Comparison of ENCODE assay signal across 26 cellular contexts in the genomic region with DNA sequence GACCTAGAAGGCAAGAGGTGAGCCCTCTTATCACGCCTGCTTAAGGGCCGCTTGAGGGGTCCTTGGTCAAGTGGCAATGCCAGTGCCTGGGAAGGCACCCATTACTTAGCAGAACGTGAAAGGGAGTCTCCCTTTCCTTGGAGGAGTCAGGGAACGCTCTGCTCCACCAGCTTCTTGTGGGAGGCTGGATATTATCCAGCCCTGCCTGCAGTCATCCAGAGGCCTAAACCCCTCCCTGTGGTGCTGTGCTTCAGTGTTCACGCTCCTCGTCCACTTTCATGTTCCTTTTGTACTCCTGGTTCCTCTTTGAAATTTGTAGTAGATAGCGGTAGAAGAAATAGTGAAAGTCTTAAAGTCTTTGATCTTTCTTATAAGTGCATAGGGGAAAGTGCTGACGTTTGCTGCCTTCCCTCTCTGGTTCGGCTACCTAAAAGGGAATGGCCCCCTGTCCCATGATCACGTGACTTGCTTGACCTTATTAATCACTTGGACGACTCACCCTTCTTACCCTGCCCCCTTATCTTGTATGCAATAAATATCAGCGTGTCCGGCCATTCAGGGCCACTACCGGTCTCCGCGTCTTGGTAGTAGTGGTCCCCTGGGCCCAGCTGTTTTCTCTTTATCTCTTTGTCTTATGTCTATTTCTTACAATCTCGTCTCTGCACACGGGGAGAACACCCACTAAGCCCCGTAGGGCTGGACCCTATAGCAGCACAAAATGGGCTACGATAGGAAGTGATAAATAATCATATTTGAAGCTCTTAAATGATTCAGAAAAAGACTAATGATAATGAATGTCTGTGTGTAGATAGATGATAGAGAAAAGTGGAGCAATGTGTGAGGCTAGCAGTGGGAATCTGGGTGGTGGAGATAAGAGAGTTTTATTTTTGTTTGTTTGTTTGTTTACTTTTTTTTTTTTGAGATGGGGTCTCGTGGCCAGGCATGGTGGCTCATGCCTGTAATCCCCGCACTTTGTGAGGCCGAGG. TPM values are rescaled to one million over a fixed set of nuclear protein-coding genes. Genes with fewer than 3 reads are reported as not detected.
A peak's percentile ranks its signal among the peaks of the same experiment; 100 is the strongest.
DNase-seq lines count a peak whose midpoint lies in the region; ATAC-seq, FAIRE-seq and TF ChIP-seq lines count a peak whose summit lies in the region.
"Had no signal": no experiment of that assay in that cellular context is flagged by ENCODE, and none has a peak within 500 bp of the region (broad histone marks: within the 10 kb centered on the region; RNA-seq: fewer than 3 reads in every experiment).

No MANE protein-coding gene starts in this region.

- intact Hi-C loops in heart right ventricle (cut with DNase I) (loop anchor here in 3 of 10 donors (5.0 to 10.0 kb wide), 3 partner anchors 50 to 133 kb away; a partner anchor contains a TSS), left cardiac atrium (cut with DNase I) (no loop called here), adrenal gland (cut with DNase I) (no loop called here), uterus (cut with DNase I; ENCODE audit: low total_unique reads) (no loop called here), kidney (cut with DNase I) (no loop called here)

- peaks cover 4% of the 10 kb centered on the region for H3K27me3 Mint-ChIP-seq in activated CD4-positive, alpha-beta T cell treated with anti-CD3 and anti-CD28 coated beads, Interleukin-2, amount 10 ng/mL, durations not matched to agents 7 days and 5 days
- H3K27me3 Mint-ChIP-seq: activated CD8-positive, alpha-beta T cell treated with anti-CD3 and anti-CD28 coated beads for 36 hours; dendritic cell treated with granulocyte-macrophage colony-stimulating factor and Interleukin-4, amounts not matched to agents 40 ng/mL and 50 ng/mL, for 4 days had no signal

- WGBS in heart right ventricle, 2 donors: 60 to 62% methylated on average over 23 of the region's 23 CpGs
- 32 to 36% (median 33%) methylated on average over 19 to 23 of the region's 23 CpGs for WGBS in adrenal gland, 4 donors
- WGBS in lung, 2 donors: 51 to 71% methylated on average over 23 of the region's 23 CpGs

- H3K27ac ChIP-seq in heart right ventricle (peak overlapping the region in 6 of 10 donors; percentile 32 to 68 (median 50)), adrenal gland (peak overlapping the region; percentile 66 to 85 (median 78)), lung (ENCODE audit: low read depth in 1 of 2, low read length in 1 of 2) (peak overlapping the region; percentile 17 to 64), uterus (peak overlapping the region; percentile 73), kidney (ENCODE audit: low read depth in 2 of 2, low read length in 2 of 2) (no peak overlapping the region)
- H3K27ac ChIP-seq: BLaER1, HL-60, RWPE1, tibial nerve had no signal

- peak in 1 of 2 donors; percentile 50 for TF ChIP-seq POLR2A in adrenal gland (IDR thresholded peaks at IDR 0.05)
- TF ChIP-seq POLR2A in uterus (IDR thresholded peaks at IDR 0.05): no peak

- DNase-seq in heart right ventricle (no peak), left cardiac atrium (no peak), adrenal gland (peak; percentile 68 to 89 (median 84)), lung (ENCODE audit: low spot score) (no peak), uterus (peak; percentile 43 to 48), kidney (no peak), DMS153 (lab: John Stamatoyannopoulos, UW) (no peak)
- no peak for DNase-seq in activated CD4-positive, alpha-beta T cell treated with anti-CD3 and anti-CD28 coated beads, Interleukin-2, amount 10 ng/mL, durations not matched to agents 7 days and 5 days
- DNase-seq: activated CD4-positive, CD25-positive, alpha-beta regulatory T cell; activated CD8-positive, alpha-beta T cell treated with anti-CD3 and anti-CD28 coated beads for 36 hours; activated naive CD4-positive, alpha-beta T cell; NCI-H1694; NCI-H2171; NCI-H524; NK-92 treated with Interleukin-12 subunit alpha and Interleukin-12 subunit beta, amount 100 ng/mL, for 24 hours; retina; stimulated activated CD4-positive, alpha-beta T cell treated with anti-CD3 and anti-CD28 coated beads, Interleukin-4, amount 100 ng/mL, for 4 hours; stimulated activated naive CD8-positive, alpha-beta T cell treated with anti-CD3 and anti-CD28 coated beads, Interleukin-15, Interleukin-2, amounts not matched to agents 100 U/mL and 50 U/mL, for 24 hours; T-helper 9 cell had no signal

- no peaks in the 10 kb centered on the region for H3K36me3 ChIP-seq in heart right ventricle
- H3K36me3 ChIP-seq in adrenal gland (replicated peaks in 1 of 2): no peaks in the 10 kb centered on the region
- H3K36me3 ChIP-seq in lung (ENCODE audit: control insufficient read depth in 2 of 2, insufficient read depth in 2 of 2, low read length in 2 of 2): no peaks in the 10 kb centered on the region
- H3K36me3 ChIP-seq in uterus: no peaks in the 10 kb centered on the region
- no peaks in the 10 kb centered on the region for H3K36me3 ChIP-seq in kidney (ENCODE audit: control insufficient read depth in 1 of 2, insufficient read depth in 2 of 2, low read length in 2 of 2)
- H3K36me3 ChIP-seq: BLaER1, tibial nerve had no signal

- no peaks in the 10 kb centered on the region for H3K27me3 ChIP-seq in heart right ventricle
- H3K27me3 ChIP-seq in adrenal gland: no peaks in the 10 kb centered on the region
- no peaks in the 10 kb centered on the region for H3K27me3 ChIP-seq in lung (ENCODE audit: control insufficient read depth, insufficient read depth)
- no peaks in the 10 kb centered on the region for H3K27me3 ChIP-seq in uterus
- H3K27me3 ChIP-seq: BLaER1, tibial nerve had no signal

- peaks cover 16% of the 10 kb centered on the region for H3K4me1 Mint-ChIP-seq in activated CD4-positive, alpha-beta T cell treated with anti-CD3 and anti-CD28 coated beads, Interleukin-2, amount 10 ng/mL, durations not matched to agents 7 days and 5 days

- FAIRE-seq in kidney (lab: Jason Lieb, UNC): no peak
- FAIRE-seq: G401.6 had no signal

- no peak overlapping the region for H3K9ac ChIP-seq in kidney (ENCODE audit: low read length in 2 of 2)
- H3K9ac ChIP-seq: BLaER1 had no signal

- H3K9me3 ChIP-seq in heart right ventricle (no peaks in the 10 kb centered on the region), adrenal gland (replicated peaks in 1 of 3) (no peaks in the 10 kb centered on the region), lung (ENCODE audit: control insufficient read depth in 2 of 2, insufficient read depth in 1 of 2, low read length in 1 of 2) (no peaks in the 10 kb centered on the region), uterus (no peaks in the 10 kb centered on the region), kidney (ENCODE audit: control insufficient read depth in 1 of 2, low read length in 2 of 2) (no peaks in the 10 kb centered on the region)
- H3K9me3 ChIP-seq: BLaER1, tibial nerve had no signal

- ATAC-seq in heart right ventricle: no peak
- no peak for ATAC-seq in left cardiac atrium
- ATAC-seq in lung (ENCODE audit: insufficient read depth, low FRiP score): no peak
- ATAC-seq: activated CD8-positive, alpha-beta T cell treated with anti-CD3 and anti-CD28 coated beads for 36 hours; SK-N-SH treated with all-trans-retinoic acid at 6 μM for 48 hours; stimulated activated naive CD8-positive, alpha-beta T cell treated with anti-CD3 and anti-CD28 coated beads, Interleukin-15, Interleukin-2, amounts not matched to agents 100 U/mL and 50 U/mL, for 24 hours had no signal

- no peaks in the 10 kb centered on the region for H3K9me3 Mint-ChIP-seq in activated CD4-positive, alpha-beta T cell treated with anti-CD3 and anti-CD28 coated beads, Interleukin-2, amount 10 ng/mL, durations not matched to agents 7 days and 5 days
- H3K9me3 Mint-ChIP-seq: activated CD8-positive, alpha-beta T cell treated with anti-CD3 and anti-CD28 coated beads for 36 hours; dendritic cell treated with granulocyte-macrophage colony-stimulating factor and Interleukin-4, amounts not matched to agents 40 ng/mL and 50 ng/mL, for 4 days had no signal

- POLR2A ChIA-PET in activated CD4-positive, alpha-beta T cell treated with anti-CD3 and anti-CD28 coated beads, Interleukin-2, amount 10 ng/mL, durations not matched to agents 7 days and 5 days (lab: Charles Lee): no interaction called here

- H3K4me3 ChIP-seq in heart right ventricle (peak overlapping the region in 2 of 10 donors; percentile 5 to 18), adrenal gland (peak overlapping the region in 1 of 4 donors; percentile 37), lung (no peak overlapping the region), uterus (peak overlapping the region in 1 of 2 donors; percentile 16), kidney (ENCODE audit: low read length in 2 of 2) (no peak overlapping the region)
- H3K4me3 ChIP-seq: BLaER1, tibial nerve had no signal

- H3K4me3 Mint-ChIP-seq in activated CD4-positive, alpha-beta T cell treated with anti-CD3 and anti-CD28 coated beads, Interleukin-2, amount 10 ng/mL, durations not matched to agents 7 days and 5 days: no peak overlapping the region
- H3K4me3 Mint-ChIP-seq: activated CD8-positive, alpha-beta T cell treated with anti-CD3 and anti-CD28 coated beads for 36 hours; dendritic cell treated with granulocyte-macrophage colony-stimulating factor and Interleukin-4, amounts not matched to agents 40 ng/mL and 50 ng/mL, for 4 days had no signal

- H3K27ac Mint-ChIP-seq in activated CD4-positive, alpha-beta T cell treated with anti-CD3 and anti-CD28 coated beads, Interleukin-2, amount 10 ng/mL, durations not matched to agents 7 days and 5 days: no peak overlapping the region
- H3K27ac Mint-ChIP-seq: activated CD8-positive, alpha-beta T cell treated with anti-CD3 and anti-CD28 coated beads for 36 hours; dendritic cell treated with granulocyte-macrophage colony-stimulating factor and Interleukin-4, amounts not matched to agents 40 ng/mL and 50 ng/mL, for 4 days had no signal

- TF ChIP-seq CTCF in heart right ventricle (IDR thresholded peaks at IDR 0.05) (no peak), adrenal gland (IDR thresholded peaks at IDR 0.05) (no peak), lung (IDR thresholded peaks at IDR 0.05; ENCODE audit: control extremely low read depth, extremely low read depth) (no peak), uterus (IDR thresholded peaks at IDR 0.05) (no peak), kidney (IDR thresholded peaks at IDR 0.05; ENCODE audit: borderline replicate concordance, extremely low read depth, insufficient read depth) (no peak)

- H3K4me1 ChIP-seq in heart right ventricle: peaks cover 0 to 15% (median 9%) of the 10 kb centered on the region in 9 donors
- H3K4me1 ChIP-seq in adrenal gland (replicated peaks in 1 of 2): peaks cover 17 to 18% of the 10 kb centered on the region in 2 donors
- H3K4me1 ChIP-seq in lung (ENCODE audit: control insufficient read depth in 2 of 2, insufficient read depth in 2 of 2, low read length in 2 of 2): peaks cover 0 to 4% of the 10 kb centered on the region in 2 donors
- H3K4me1 ChIP-seq in uterus: no peaks in the 10 kb centered on the region
- no peaks in the 10 kb centered on the region for H3K4me1 ChIP-seq in kidney (ENCODE audit: control insufficient read depth in 1 of 2, insufficient read depth in 1 of 2, low read depth in 1 of 2, low read length in 2 of 2)

- CTCF ChIA-PET in activated CD4-positive, alpha-beta T cell treated with anti-CD3 and anti-CD28 coated beads, Interleukin-2, amount 10 ng/mL, durations not matched to agents 7 days and 5 days (lab: Charles Lee): interaction anchor here (2.0 kb wide), 1 partner anchor 8 kb away, joined by 8 read pairs; no protein-coding TSS in a partner anchor

- no peaks in the 10 kb centered on the region for H3K36me3 Mint-ChIP-seq in activated CD4-positive, alpha-beta T cell treated with anti-CD3 and anti-CD28 coated beads, Interleukin-2, amount 10 ng/mL, durations not matched to agents 7 days and 5 days (ENCODE audit: low read depth)

RNA-seq across cellular contexts. Expression of a gene that starts 5.8 kb away (rescaled TPM):
- 10 to 100 TPM; 44.3 to 79.2 (median 50.0) TPM for total RNA-seq in heart right ventricle
- polyA plus RNA-seq in heart right ventricle: 10 to 100 TPM; 18.9 to 26.4 TPM
- 10 to 100 TPM; 46.5 to 79.3 TPM for total RNA-seq in left cardiac atrium
- 100 to 1,000 TPM in 2 of 8 donors, 10 to 100 TPM in 6; 56.2 to 102 (median 87.6) TPM for total RNA-seq in adrenal gland
- polyA plus RNA-seq in adrenal gland: 10 to 100 TPM; 16.8 to 57.6 (median 24.5) TPM
- total RNA-seq in lung: 10 to 100 TPM; 79.7 to 83.0 TPM
- polyA plus RNA-seq in lung: 10 to 100 TPM; 16.4 to 36.2 TPM
- total RNA-seq in uterus: 100 to 1,000 TPM in 2 of 4 donors, 10 to 100 TPM in 2; 91.6 to 159 (median 100) TPM
- total RNA-seq in kidney: 95.8 TPM
- 19.4 TPM for polyA plus RNA-seq in kidney (ENCODE audit: insufficient read depth, low read depth, low replicate concordance)
- 100 to 1,000 TPM; 116 to 124 TPM for total RNA-seq in activated CD4-positive, alpha-beta T cell treated with anti-CD3 and anti-CD28 coated beads, Interleukin-2, amount 10 ng/mL, durations not matched to agents 7 days and 5 days

RNA-seq across cellular contexts. Expression of a gene that starts 21.3 kb away (rescaled TPM):
- total RNA-seq in heart right ventricle (10 to 100 TPM; 15.8 to 32.4 (median 21.1) TPM), left cardiac atrium (10 to 100 TPM; 22.0 to 33.5 TPM), adrenal gland (10 to 100 TPM in 6 of 8 donors, 1 to 10 TPM in 2; 6.9 to 19.4 (median 15.2) TPM), lung (10 to 100 TPM; 25.6 to 26.2 TPM), uterus (10 to 100 TPM; 10.5 to 36.6 (median 23.3) TPM), kidney (32.0 TPM)
- polyA plus RNA-seq in heart right ventricle (10 to 100 TPM; 13.6 to 43.1 TPM), adrenal gland (10 to 100 TPM; 18.7 to 37.7 (median 20.9) TPM), lung (10 to 100 TPM; 10.3 to 14.0 TPM), kidney (ENCODE audit: insufficient read depth, low read depth, low replicate concordance) (12.0 TPM)
- total RNA-seq in activated CD4-positive, alpha-beta T cell treated with anti-CD3 and anti-CD28 coated beads, Interleukin-2, amount 10 ng/mL, durations not matched to agents 7 days and 5 days: 10 to 100 TPM; 10.6 to 13.2 TPM

Comparison
In these comparisons a context has a peak if more than half of its experiments do, and no peak if none do; other contexts are left out.
1. DNase-seq: peak in adrenal gland (7 of 7) and uterus (2 of 2); none in heart right ventricle (0 of 2), left cardiac atrium (single experiment), lung (single experiment), kidney (single experiment), activated CD4-positive, alpha-beta T cell treated with anti-CD3 and anti-CD28 coated beads, Interleukin-2, amount 10 ng/mL, durations not matched to agents 7 days and 5 days (single experiment) and DMS153 (single experiment).
2. H3K27ac ChIP-seq: peak in heart right ventricle (6 of 10), adrenal gland (5 of 5), lung (2 of 2) and uterus (2 of 2); none in kidney (0 of 2).